23 cellular contexts compared by ENCODE assay signal in genomic region chr3:155047672-155048071, GRCh38. TPM values are rescaled to one million over a fixed set of nuclear protein-coding genes. Genes with fewer than 3 reads are reported as not detected.
"Had no signal": no experiment of that assay in that cellular context is flagged by ENCODE, and none has a peak within 500 bp of the region (broad histone marks: within the 10 kb centered on the region; RNA-seq: fewer than 3 reads in every experiment).

No MANE protein-coding gene starts in this region.

- H3K27ac Mint-ChIP-seq: activated CD4-positive, alpha-beta memory T cell treated with anti-CD3 and anti-CD28 coated beads, Interleukin-2, amount 10 ng/mL, durations not matched to agents 7 days and 5 days; activated naive CD4-positive, alpha-beta T cell treated with anti-CD3 and anti-CD28 coated beads, Interleukin-2, amount 10 ng/mL, durations not matched to agents 7 days and 5 days; activated naive CD8-positive, alpha-beta T cell treated with anti-CD3 and anti-CD28 coated beads, Interleukin-2, amount 50 U/mL, for 24 hours; endodermal cell; nephron; stimulated activated effector memory CD8-positive, alpha-beta T cell treated with anti-CD3 and anti-CD28 coated beads, Interleukin-12 subunit alpha, Interleukin-12 subunit beta, amount 100 ng/mL, for 72 hours; stimulated activated naive CD8-positive, alpha-beta T cell treated with anti-CD3 and anti-CD28 coated beads, Interleukin-15, amount 100 ng/mL, for 72 hours had no signal

- H3K4me3 ChIP-seq: cardiac muscle cell, heart right ventricle, ovary, prostate gland, suprapubic skin, tibial nerve, uterus had no signal

- H3K36me3 ChIP-seq: cardiac muscle cell, heart right ventricle, neutrophil, ovary, prostate gland, suprapubic skin, tibial nerve, uterus had no signal

- H3K4me3 Mint-ChIP-seq: activated CD4-positive, alpha-beta memory T cell treated with anti-CD3 and anti-CD28 coated beads, Interleukin-2, amount 10 ng/mL, durations not matched to agents 7 days and 5 days; activated naive CD4-positive, alpha-beta T cell treated with anti-CD3 and anti-CD28 coated beads, Interleukin-2, amount 10 ng/mL, durations not matched to agents 7 days and 5 days; activated naive CD8-positive, alpha-beta T cell treated with anti-CD3 and anti-CD28 coated beads, Interleukin-2, amount 50 U/mL, for 24 hours; endodermal cell; nephron; stimulated activated effector memory CD8-positive, alpha-beta T cell treated with anti-CD3 and anti-CD28 coated beads, Interleukin-12 subunit alpha, Interleukin-12 subunit beta, amount 100 ng/mL, for 72 hours; stimulated activated naive CD8-positive, alpha-beta T cell treated with anti-CD3 and anti-CD28 coated beads, Interleukin-15, amount 100 ng/mL, for 72 hours had no signal

- H3K36me3 Mint-ChIP-seq: activated naive CD4-positive, alpha-beta T cell treated with anti-CD3 and anti-CD28 coated beads, Interleukin-2, amount 10 ng/mL, durations not matched to agents 7 days and 5 days; stimulated activated effector memory CD8-positive, alpha-beta T cell treated with anti-CD3 and anti-CD28 coated beads, Interleukin-12 subunit alpha, Interleukin-12 subunit beta, amount 100 ng/mL, for 72 hours had no signal

- H3K4me1 ChIP-seq: heart right ventricle, prostate gland, suprapubic skin, tibial nerve, uterus had no signal

- H3K9me3 ChIP-seq: neutrophil, ovary, prostate gland, uterus had no signal

- ATAC-seq: activated naive CD8-positive, alpha-beta T cell treated with anti-CD3 and anti-CD28 coated beads, Interleukin-2, amount 50 U/mL, for 24 hours; heart right ventricle; left colon; stimulated activated effector memory CD8-positive, alpha-beta T cell treated with anti-CD3 and anti-CD28 coated beads, Interleukin-12 subunit alpha, Interleukin-12 subunit beta, amount 100 ng/mL, for 72 hours; stimulated activated naive CD8-positive, alpha-beta T cell treated with anti-CD3 and anti-CD28 coated beads, Interleukin-15, amount 100 ng/mL, for 72 hours had no signal

- H3K27me3 Mint-ChIP-seq: activated CD4-positive, alpha-beta memory T cell treated with anti-CD3 and anti-CD28 coated beads, Interleukin-2, amount 10 ng/mL, durations not matched to agents 7 days and 5 days; activated naive CD4-positive, alpha-beta T cell treated with anti-CD3 and anti-CD28 coated beads, Interleukin-2, amount 10 ng/mL, durations not matched to agents 7 days and 5 days; activated naive CD8-positive, alpha-beta T cell treated with anti-CD3 and anti-CD28 coated beads, Interleukin-2, amount 50 U/mL, for 24 hours; stimulated activated naive CD8-positive, alpha-beta T cell treated with anti-CD3 and anti-CD28 coated beads, Interleukin-15, amount 100 ng/mL, for 72 hours had no signal

- DNase-seq: activated CD4-positive, alpha-beta memory T cell treated with anti-CD3 and anti-CD28 coated beads, Interleukin-2, amount 10 ng/mL, durations not matched to agents 7 days and 5 days; activated CD4-positive, alpha-beta T cell treated with anti-CD3 and anti-CD28 coated beads for 48 hours; activated CD4-positive, CD25-positive, alpha-beta regulatory T cell; activated effector memory CD4-positive, alpha-beta T cell treated with anti-CD3 and anti-CD28 coated beads, Interleukin-2, amount 50 U/mL, for 16 hours; activated naive CD4-positive, alpha-beta T cell treated with anti-CD3 and anti-CD28 coated beads, Interleukin-2, amount 10 ng/mL, durations not matched to agents 7 days and 5 days; activated naive CD8-positive, alpha-beta T cell treated with anti-CD3 and anti-CD28 coated beads, Interleukin-2, amount 50 U/mL, for 24 hours; cortex of kidney; endodermal cell; heart right ventricle; islet precursor cell; left colon; mesenchymal stem cell; ovary; stimulated activated CD4-positive, alpha-beta T cell treated with anti-CD3 and anti-CD28 coated beads, Interleukin-2, amount 100 ng/mL, for 24 hours; stimulated activated naive CD8-positive, alpha-beta T cell treated with anti-CD3 and anti-CD28 coated beads, Interleukin-15, amount 100 ng/mL, for 72 hours; uterus had no signal

- H3K4me1 Mint-ChIP-seq: activated CD4-positive, alpha-beta memory T cell treated with anti-CD3 and anti-CD28 coated beads, Interleukin-2, amount 10 ng/mL, durations not matched to agents 7 days and 5 days; activated naive CD4-positive, alpha-beta T cell treated with anti-CD3 and anti-CD28 coated beads, Interleukin-2, amount 10 ng/mL, durations not matched to agents 7 days and 5 days; activated naive CD8-positive, alpha-beta T cell treated with anti-CD3 and anti-CD28 coated beads, Interleukin-2, amount 50 U/mL, for 24 hours; endodermal cell; nephron; stimulated activated effector memory CD8-positive, alpha-beta T cell treated with anti-CD3 and anti-CD28 coated beads, Interleukin-12 subunit alpha, Interleukin-12 subunit beta, amount 100 ng/mL, for 72 hours; stimulated activated naive CD8-positive, alpha-beta T cell treated with anti-CD3 and anti-CD28 coated beads, Interleukin-15, amount 100 ng/mL, for 72 hours had no signal

- H3K27me3 ChIP-seq: cardiac muscle cell, heart right ventricle, neutrophil, ovary, suprapubic skin, tibial nerve, uterus had no signal

- H3K27ac ChIP-seq: cardiac muscle cell, heart right ventricle, neutrophil, ovary, prostate gland, suprapubic skin, tibial nerve, uterus had no signal

RNA-seq across cellular contexts. Expression of gene MME, which starts 32.4 kb away (rescaled TPM):
- total RNA-seq: activated CD4-positive, alpha-beta memory T cell treated with anti-CD3 and anti-CD28 coated beads, Interleukin-2, amount 10 ng/mL, durations not matched to agents 7 days and 5 days had no signal
